In genomic region chr15:33169625-33170024, GRCh38 we compare ENCODE assay signal across 26 cellular contexts. TPM values are rescaled to one million over a fixed set of nuclear protein-coding genes. Genes with fewer than 3 reads are reported as not detected.
"Had no signal": no experiment of that assay in that cellular context is flagged by ENCODE, and none has a peak within 500 bp of the region (broad histone marks: within the 10 kb centered on the region; RNA-seq: fewer than 3 reads in every experiment).

No MANE protein-coding gene starts in this region.

- DNase-seq: hypothalamus; immature natural killer cell; kidney; left colon; left lung; lower lobe of right lung; mammary epithelial cell; mesenchymal stem cell; naive thymus-derived CD8-positive, alpha-beta T cell; nucleus accumbens; pancreas; posterior cingulate gyrus; retina; right cardiac atrium; sigmoid colon; small intestine; spleen; stimulated activated CD4-positive, alpha-beta T cell treated with anti-CD3 and anti-CD28 coated beads, Interleukin-4, amount 100 ng/mL, for 24 hours; stimulated activated naive CD4-positive, alpha-beta T cell; tibial artery; trophoblast cell; upper lobe of right lung had no signal

- H3K9me3 ChIP-seq: left lung, lower lobe of right lung, pancreas, prostate gland, sigmoid colon, spleen, suprapubic skin, thoracic aorta, tibial artery, upper lobe of right lung had no signal

- H3K4me3 ChIP-seq: left lung, lower lobe of right lung, pancreas, prostate gland, sigmoid colon, spleen, suprapubic skin, thoracic aorta, tibial artery, upper lobe of right lung had no signal

- ATAC-seq: left colon; left lung; lower lobe of right lung; naive thymus-derived CD8-positive, alpha-beta T cell; pancreas; right cardiac atrium; stimulated activated effector memory CD8-positive, alpha-beta T cell treated with anti-CD3 and anti-CD28 coated beads, Interleukin-12 subunit alpha, Interleukin-12 subunit beta, amount 100 ng/mL, for 72 hours; upper lobe of right lung had no signal

- H3K27ac ChIP-seq: left lung, lower lobe of right lung, pancreas, prostate gland, sigmoid colon, spleen, suprapubic skin, thoracic aorta, tibial artery, upper lobe of right lung had no signal

- H3K27me3 ChIP-seq: left lung, sigmoid colon, spleen, suprapubic skin, tibial artery, upper lobe of right lung had no signal

- H3K4me1 ChIP-seq: left lung, lower lobe of right lung, pancreas, prostate gland, sigmoid colon, spleen, suprapubic skin, tibial artery, upper lobe of right lung had no signal

- H3K36me3 ChIP-seq: left lung, lower lobe of right lung, pancreas, prostate gland, sigmoid colon, spleen, suprapubic skin, thoracic aorta, tibial artery, upper lobe of right lung had no signal

RNA-seq across cellular contexts. Expression of gene FMN1, which starts 24.9 kb away (rescaled TPM):
- polyA plus RNA-seq: immature natural killer cell had no signal
